10 cellular contexts compared by ENCODE assay signal in the genomic region with DNA sequence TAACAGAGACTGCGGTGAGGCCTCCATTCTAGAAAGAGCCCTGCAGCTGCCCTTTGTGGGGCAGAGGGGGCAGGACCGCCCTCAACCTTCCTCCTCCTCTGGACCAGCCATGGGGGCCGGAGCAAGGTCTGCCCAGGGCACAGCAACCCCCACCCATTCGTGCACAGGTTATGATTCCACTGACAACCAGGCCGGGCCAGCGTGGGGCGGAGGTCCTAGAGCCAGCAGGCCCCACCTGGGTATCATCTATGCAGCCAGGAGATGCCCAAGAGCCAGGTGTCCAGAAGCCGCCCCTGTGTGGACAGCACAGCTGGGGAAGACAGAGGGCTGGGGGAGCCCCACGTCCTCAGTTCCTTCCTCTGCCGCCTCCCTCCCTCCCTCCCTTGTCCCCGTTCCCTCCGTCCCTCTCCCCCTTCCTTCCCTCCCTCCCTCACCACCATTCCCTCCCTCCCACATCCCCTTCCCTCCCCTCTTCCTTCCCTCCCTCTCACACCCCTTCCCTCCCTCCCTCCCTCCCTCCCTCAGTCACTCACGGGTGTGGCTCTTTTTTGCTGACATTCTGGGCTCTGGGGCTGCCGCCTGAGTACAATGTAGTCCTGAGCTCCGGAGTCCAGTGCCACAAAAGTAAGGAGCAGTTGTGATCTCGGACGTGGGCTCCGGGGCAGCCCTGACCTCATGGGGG. TPM values are rescaled to one million over a fixed set of nuclear protein-coding genes. Genes with fewer than 3 reads are reported as not detected.
DNase-seq lines count a peak whose midpoint lies in the region; ATAC-seq, FAIRE-seq and TF ChIP-seq lines count a peak whose summit lies in the region.
"Had no signal": no experiment of that assay in that cellular context is flagged by ENCODE, and none has a peak within 500 bp of the region (broad histone marks: within the 10 kb centered on the region; RNA-seq: fewer than 3 reads in every experiment).

No MANE protein-coding gene starts in this region.

- peak overlapping the region; percentile 89 for H3K27ac Mint-ChIP-seq in activated naive CD8-positive, alpha-beta T cell treated with anti-CD3 and anti-CD28 coated beads for 36 hours
- no peak overlapping the region for H3K27ac Mint-ChIP-seq in natural killer cell

- DNase-seq in A673 (ENCODE audit: low spot score) = peak; percentile 47
- no peak for DNase-seq in GM19239 (ENCODE audit: insufficient read length, low spot score)
- peak; percentile 3 for DNase-seq in activated naive CD8-positive, alpha-beta T cell treated with anti-CD3 and anti-CD28 coated beads for 36 hours
- DNase-seq in natural killer cell = no peak
- no peak for DNase-seq in effector CD8-positive, alpha-beta T cell (lab: John Stamatoyannopoulos, UW)
- no peak for DNase-seq in DMS 273 (lab: John Stamatoyannopoulos, UW; ENCODE audit: unreplicated experiment)
- DNase-seq: activated gamma-delta T cell; MG63; SHP77 treated with DMSO at 0.1 percent for 48 hours; stimulated activated CD4-positive, alpha-beta T cell treated with anti-CD3 and anti-CD28 coated beads, Interleukin-4, amount 100 ng/mL, for 1 hour had no signal

- no peak for ATAC-seq in natural killer cell

- TF ChIP-seq CTCF in A673 (conservative IDR thresholded peaks at IDR 0.05; ENCODE audit: low read depth, low read length) = no peak
- TF ChIP-seq CTCF in natural killer cell (IDR thresholded peaks at IDR 0.05) = no peak

- FAIRE-seq in GM19239 (lab: Jason Lieb, UNC) = peak; percentile 14

- POLR2A ChIA-PET in A673 (lab: Charles Lee; ENCODE audit: low non-redundant PET) = interaction anchor here (0.5 kb wide), 1 partner anchor 92 kb away, joined by 4 read pairs; no protein-coding TSS in a partner anchor

- peaks cover 30% of the 10 kb centered on the region for H3K4me1 ChIP-seq in A673 (ENCODE audit: insufficient read depth, low read length, poor library complexity, severe bottlenecking)

- peaks cover 26% of the 10 kb centered on the region for H3K27me3 Mint-ChIP-seq in activated naive CD8-positive, alpha-beta T cell treated with anti-CD3 and anti-CD28 coated beads for 36 hours
- peaks cover 7 to 33% of the 10 kb centered on the region in 2 donors for H3K27me3 Mint-ChIP-seq in natural killer cell (ENCODE audit: low read depth in 2 of 2)

- H3K4me3 Mint-ChIP-seq in activated naive CD8-positive, alpha-beta T cell treated with anti-CD3 and anti-CD28 coated beads for 36 hours = peak overlapping the region; percentile 91
- H3K4me3 Mint-ChIP-seq in natural killer cell = no peak overlapping the region

- no peaks in the 10 kb centered on the region for H3K36me3 ChIP-seq in A673 (ENCODE audit: insufficient read depth, low read length, poor library complexity, severe bottlenecking)
- H3K36me3 ChIP-seq: MG63 had no signal

- no peaks in the 10 kb centered on the region for H3K27me3 ChIP-seq in A673 (replicated peaks; ENCODE audit: insufficient read depth, low read depth, low read length, poor library complexity)
- H3K27me3 ChIP-seq: MG63 had no signal

- peaks cover 22% of the 10 kb centered on the region for H3K36me3 Mint-ChIP-seq in activated naive CD8-positive, alpha-beta T cell treated with anti-CD3 and anti-CD28 coated beads for 36 hours
- H3K36me3 Mint-ChIP-seq in natural killer cell = no peaks in the 10 kb centered on the region

- CTCF ChIA-PET in A673 (lab: Charles Lee) = no interaction called here

- H3K4me3 ChIP-seq in A673 (ENCODE audit: low read depth, low read length, poor library complexity, severe bottlenecking) = no peak overlapping the region
- H3K4me3 ChIP-seq: MG63 had no signal

- BruUV-seq in A673 (replicated peaks; lab: Mats Ljungman, UMichigan) = no TSS peak

- intact Hi-C loops in A673 (cut with micrococcal nuclease; ENCODE audit: unreplicated experiment) = loop anchor here (5.0 kb wide), 2 partner anchors 60 to 80 kb away; a partner anchor contains a TSS
- intact Hi-C loops in natural killer cell (cut with micrococcal nuclease) = no loop called here

- H3K9me3 ChIP-seq in A673 (ENCODE audit: low read depth, low read length, poor library complexity, severe bottlenecking) = no peaks in the 10 kb centered on the region
- H3K9me3 ChIP-seq: MG63 had no signal

- no peaks in the 10 kb centered on the region for H3K9me3 Mint-ChIP-seq in activated naive CD8-positive, alpha-beta T cell treated with anti-CD3 and anti-CD28 coated beads for 36 hours
- no peaks in the 10 kb centered on the region for H3K9me3 Mint-ChIP-seq in natural killer cell

- no peak overlapping the region for H3K27ac ChIP-seq in A673 (ENCODE audit: low read depth, low read length, poor library complexity, severe bottlenecking)

- peaks cover 41% of the 10 kb centered on the region for H3K4me1 Mint-ChIP-seq in activated naive CD8-positive, alpha-beta T cell treated with anti-CD3 and anti-CD28 coated beads for 36 hours
- H3K4me1 Mint-ChIP-seq in natural killer cell = peaks cover 0 to 18% of the 10 kb centered on the region in 2 donors

RNA-seq across cellular contexts. Expression of a gene that starts 12.3 kb away (rescaled TPM):
- total RNA-seq in A673 (2021) = not detected in 2 replicates
- total RNA-seq in activated naive CD8-positive, alpha-beta T cell treated with anti-CD3 and anti-CD28 coated beads for 36 hours = not detected
- total RNA-seq in natural killer cell = not detected

RNA-seq across cellular contexts. Expression of a gene that starts 41.9 kb away (rescaled TPM):
- total RNA-seq in A673 (2021) (151 and 164 TPM in 2 replicates), natural killer cell (1 to 10 TPM; 4.1 to 5.0 (median 4.6) TPM)
- total RNA-seq in activated naive CD8-positive, alpha-beta T cell treated with anti-CD3 and anti-CD28 coated beads for 36 hours = 10 to 100 TPM; 30.4 to 30.5 TPM

RNA-seq across cellular contexts. Expression of a gene that starts 48.5 kb away (rescaled TPM):
- 45.3 and 55.6 TPM in 2 replicates for total RNA-seq in A673 (2021)
- 10 to 100 TPM; 71.7 to 78.4 TPM for total RNA-seq in activated naive CD8-positive, alpha-beta T cell treated with anti-CD3 and anti-CD28 coated beads for 36 hours
- 10 to 100 TPM; 17.0 to 56.9 (median 50.2) TPM for total RNA-seq in natural killer cell

RNA-seq across cellular contexts. Expression of a gene that starts 54.1 kb away (rescaled TPM):
- 26.8 and 28.4 TPM in 2 replicates for total RNA-seq in A673 (2021)
- total RNA-seq in activated naive CD8-positive, alpha-beta T cell treated with anti-CD3 and anti-CD28 coated beads for 36 hours = 10 to 100 TPM; 18.9 to 19.0 TPM
- 10 to 100 TPM; 19.6 to 25.1 (median 21.5) TPM for total RNA-seq in natural killer cell

Comparison
In these comparisons a context has a peak if more than half of its experiments do, and no peak if none do; other contexts are left out.
1. DNase-seq: peak in A673 (single experiment) and activated naive CD8-positive, alpha-beta T cell treated with anti-CD3 and anti-CD28 coated beads for 36 hours (single experiment); none in GM19239 (single experiment), natural killer cell (single experiment), effector CD8-positive, alpha-beta T cell (single experiment) and DMS 273 (single experiment).
2. RNA of a gene that starts 41.9 kb away (total RNA-seq): 151 to 164 TPM in A673 and 30.4 to 30.5 TPM in activated naive CD8-positive, alpha-beta T cell treated with anti-CD3 and anti-CD28 coated beads for 36 hours; 4.1 to 5.0 TPM in natural killer cell; every median in the first group is over 4 times any median in the second.